Comparison of ENCODE assay signal across 1 cellular context in genomic region chr11:73152861-73153483, GRCh38.
TF ChIP-seq lines count a peak whose summit lies in the region.

No MANE protein-coding gene starts in this region.

TF ChIP-seq in HepG2, 621 proteins besides CTCF, POLR2A, EP300 and RAD21 (continued from another document):
- no peak for TF ChIP-seq ZNF280B (CRISPR knock-in tag; IDR thresholded peaks at IDR 0.05; ENCODE audit: borderline replicate concordance)
- TF ChIP-seq ZMYM3 (CRISPR knock-in tag; IDR thresholded peaks at IDR 0.05): 0 out of 2 replicates have a peak, but pooled peaks have one; percentile 16
- TF ChIP-seq KLF16 (CRISPR knock-in tag; IDR thresholded peaks at IDR 0.05): no peak
- TF ChIP-seq HNRNPK (IDR thresholded peaks at IDR 0.05; ENCODE audit: low read depth, low read length, poor library complexity, severe bottlenecking): peak; percentile 51
- TF ChIP-seq ZNF3 (CRISPR knock-in tag; IDR thresholded peaks at IDR 0.05): no peak
- no peak for TF ChIP-seq NFYB (CRISPR knock-in tag; IDR thresholded peaks at IDR 0.05)
